34 cellular contexts compared by ENCODE assay signal in genomic region chr11:46776878-46777277, GRCh38. TPM values are rescaled to one million over a fixed set of nuclear protein-coding genes. Genes with fewer than 3 reads are reported as not detected.
"Had no signal": no experiment of that assay in that cellular context is flagged by ENCODE, and none has a peak within 500 bp of the region (broad histone marks: within the 10 kb centered on the region; RNA-seq: fewer than 3 reads in every experiment).

No MANE protein-coding gene starts in this region.

- H3K4me1 ChIP-seq: esophagus squamous epithelium, gastrocnemius medialis, heart right ventricle, left lung, lower lobe of right lung had no signal

- FAIRE-seq: colon, endometrium, islet of Langerhans, keratinocyte had no signal

- DNase-seq: effector CD8-positive, alpha-beta T cell; effector memory CD8-positive, alpha-beta T cell; endodermal cell; erythroblast; esophagus squamous epithelium; foreskin fibroblast; foreskin melanocyte; gastrocnemius medialis; glutamatergic neuron; head of caudate nucleus; heart right ventricle; hippocampal formation; left cardiac atrium; left lung; left ventricle myocardium superior; lower lobe of right lung; mesenchymal stem cell; mucosa of descending colon; naive B cell had no signal

- H3K27ac ChIP-seq: coronary artery, epithelial cell of prostate, esophagus squamous epithelium, gastrocnemius medialis, heart right ventricle, left lung, lower lobe of right lung had no signal

- H3K4me3 ChIP-seq: coronary artery, esophagus squamous epithelium, gastrocnemius medialis, heart right ventricle, left lung, lower lobe of right lung, mucosa of descending colon had no signal

- ATAC-seq: effector memory CD8-positive, alpha-beta T cell; esophagus mucosa; gastrocnemius medialis; heart right ventricle; left cardiac atrium; left lung; left ventricle myocardium superior; lower lobe of right lung; mucosa of descending colon had no signal

- H3K27me3 ChIP-seq: esophagus squamous epithelium, gastrocnemius medialis, heart right ventricle, left lung had no signal

- H3K9me3 ChIP-seq: esophagus squamous epithelium, gastrocnemius medialis, heart right ventricle, left lung, lower lobe of right lung, mucosa of descending colon had no signal

RNA-seq across cellular contexts. Expression of gene F2, which starts 57.9 kb away (rescaled TPM):
- total RNA-seq: dermis microvascular lymphatic vessel endothelial cell, esophagus mucosa, glomerular endothelial cell, kidney epithelial cell, left cardiac atrium, left lung, left ventricle myocardium superior, lower leg skin, lower lobe of right lung, lung microvascular endothelial cell, mesenteric fat pad, mesothelial cell of epicardium, myocyte had no signal
- polyA plus RNA-seq: keratinocyte had no signal
